ENCODE assay signal across 1 cellular context in the genomic region with DNA sequence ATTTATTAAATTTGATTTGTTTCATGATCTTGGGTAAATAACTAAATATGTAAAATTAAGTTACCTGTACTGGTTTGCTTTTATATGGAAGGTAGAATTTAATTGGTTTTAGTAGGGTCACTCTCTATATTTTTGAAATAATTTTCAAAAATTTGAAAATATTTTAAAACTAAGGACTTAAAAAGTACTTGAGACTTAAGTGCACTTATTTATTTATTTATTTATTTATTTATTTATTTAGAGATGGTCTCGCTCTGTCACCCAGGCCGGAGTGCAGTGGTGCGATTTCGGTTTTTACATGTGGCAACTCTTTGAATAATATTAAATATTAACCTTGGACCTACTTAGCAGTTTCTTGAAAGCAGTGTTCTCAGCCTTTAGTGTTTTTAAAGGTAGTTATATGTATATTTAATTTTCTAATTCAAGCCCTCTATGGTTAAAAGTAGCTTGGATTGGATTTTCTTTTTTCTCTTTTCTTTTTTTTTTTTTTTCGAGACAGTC.
TF ChIP-seq lines count a peak whose summit lies in the region.

No MANE protein-coding gene starts in this region.

TF ChIP-seq in HEK293, 187 proteins besides CTCF, POLR2A, EP300 and RAD21 (continued from another document):
- TF ChIP-seq, protein P1, sequence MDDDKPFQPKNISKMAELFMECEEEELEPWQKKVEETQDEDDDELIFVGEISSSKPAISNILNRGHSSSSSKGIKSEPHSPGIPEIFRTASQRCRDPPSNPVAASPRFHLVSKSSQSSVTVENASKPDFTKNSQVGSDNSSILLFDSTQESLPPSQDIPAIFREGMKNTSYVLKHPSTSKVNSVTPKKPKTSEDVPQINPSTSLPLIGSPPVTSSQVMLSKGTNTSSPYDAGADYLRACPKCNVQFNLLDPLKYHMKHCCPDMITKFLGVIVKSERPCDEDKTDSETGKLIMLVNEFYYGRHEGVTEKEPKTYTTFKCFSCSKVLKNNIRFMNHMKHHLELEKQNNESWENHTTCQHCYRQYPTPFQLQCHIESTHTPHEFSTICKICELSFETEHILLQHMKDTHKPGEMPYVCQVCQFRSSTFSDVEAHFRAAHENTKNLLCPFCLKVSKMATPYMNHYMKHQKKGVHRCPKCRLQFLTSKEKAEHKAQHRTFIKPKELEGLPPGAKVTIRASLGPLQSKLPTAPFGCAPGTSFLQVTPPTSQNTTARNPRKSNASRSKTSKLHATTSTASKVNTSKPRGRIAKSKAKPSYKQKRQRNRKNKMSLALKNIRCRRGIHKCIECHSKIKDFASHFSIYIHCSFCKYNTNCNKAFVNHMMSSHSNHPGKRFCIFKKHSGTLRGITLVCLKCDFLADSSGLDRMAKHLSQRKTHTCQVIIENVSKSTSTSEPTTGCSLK (tag by site-specific recombination; IDR thresholded peaks at IDR 0.05), result no peak
- TF ChIP-seq, protein P2, sequence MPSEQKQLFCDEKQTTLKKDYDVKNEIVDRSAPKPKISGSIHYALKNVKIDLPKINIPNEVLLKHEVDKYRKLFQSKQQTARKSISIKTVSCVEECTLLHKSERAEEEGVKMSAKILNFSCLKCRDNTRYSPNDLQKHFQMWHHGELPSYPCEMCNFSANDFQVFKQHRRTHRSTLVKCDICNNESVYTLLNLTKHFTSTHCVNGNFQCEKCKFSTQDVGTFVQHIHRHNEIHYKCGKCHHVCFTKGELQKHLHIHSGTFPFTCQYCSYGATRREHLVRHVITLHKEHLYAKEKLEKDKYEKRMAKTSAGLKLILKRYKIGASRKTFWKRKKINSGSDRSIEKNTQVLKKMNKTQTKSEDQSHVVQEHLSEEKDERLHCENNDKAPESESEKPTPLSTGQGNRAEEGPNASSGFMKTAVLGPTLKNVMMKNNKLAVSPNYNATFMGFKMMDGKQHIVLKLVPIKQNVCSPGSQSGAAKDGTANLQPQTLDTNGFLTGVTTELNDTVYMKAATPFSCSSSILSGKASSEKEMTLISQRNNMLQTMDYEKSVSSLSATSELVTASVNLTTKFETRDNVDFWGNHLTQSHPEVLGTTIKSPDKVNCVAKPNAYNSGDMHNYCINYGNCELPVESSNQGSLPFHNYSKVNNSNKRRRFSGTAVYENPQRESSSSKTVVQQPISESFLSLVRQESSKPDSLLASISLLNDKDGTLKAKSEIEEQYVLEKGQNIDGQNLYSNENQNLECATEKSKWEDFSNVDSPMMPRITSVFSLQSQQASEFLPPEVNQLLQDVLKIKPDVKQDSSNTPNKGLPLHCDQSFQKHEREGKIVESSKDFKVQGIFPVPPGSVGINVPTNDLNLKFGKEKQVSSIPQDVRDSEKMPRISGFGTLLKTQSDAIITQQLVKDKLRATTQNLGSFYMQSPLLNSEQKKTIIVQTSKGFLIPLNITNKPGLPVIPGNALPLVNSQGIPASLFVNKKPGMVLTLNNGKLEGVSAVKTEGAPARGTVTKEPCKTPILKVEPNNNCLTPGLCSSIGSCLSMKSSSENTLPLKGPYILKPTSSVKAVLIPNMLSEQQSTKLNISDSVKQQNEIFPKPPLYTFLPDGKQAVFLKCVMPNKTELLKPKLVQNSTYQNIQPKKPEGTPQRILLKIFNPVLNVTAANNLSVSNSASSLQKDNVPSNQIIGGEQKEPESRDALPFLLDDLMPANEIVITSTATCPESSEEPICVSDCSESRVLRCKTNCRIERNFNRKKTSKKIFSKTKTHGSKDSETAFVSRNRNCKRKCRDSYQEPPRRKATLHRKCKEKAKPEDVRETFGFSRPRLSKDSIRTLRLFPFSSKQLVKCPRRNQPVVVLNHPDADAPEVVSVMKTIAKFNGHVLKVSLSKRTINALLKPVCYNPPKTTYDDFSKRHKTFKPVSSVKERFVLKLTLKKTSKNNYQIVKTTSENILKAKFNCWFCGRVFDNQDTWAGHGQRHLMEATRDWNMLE (tag by site-specific recombination; conservative IDR thresholded peaks at IDR 0.05; ENCODE audit: low read depth), result peak; percentile 77
- TF ChIP-seq ZNF140 (tag by site-specific recombination; IDR thresholded peaks at IDR 0.05), result peak; percentile 53; the same call in 1 of the 2 replicates
